ENCODE assay signal across 8 cellular contexts in the genomic region with DNA sequence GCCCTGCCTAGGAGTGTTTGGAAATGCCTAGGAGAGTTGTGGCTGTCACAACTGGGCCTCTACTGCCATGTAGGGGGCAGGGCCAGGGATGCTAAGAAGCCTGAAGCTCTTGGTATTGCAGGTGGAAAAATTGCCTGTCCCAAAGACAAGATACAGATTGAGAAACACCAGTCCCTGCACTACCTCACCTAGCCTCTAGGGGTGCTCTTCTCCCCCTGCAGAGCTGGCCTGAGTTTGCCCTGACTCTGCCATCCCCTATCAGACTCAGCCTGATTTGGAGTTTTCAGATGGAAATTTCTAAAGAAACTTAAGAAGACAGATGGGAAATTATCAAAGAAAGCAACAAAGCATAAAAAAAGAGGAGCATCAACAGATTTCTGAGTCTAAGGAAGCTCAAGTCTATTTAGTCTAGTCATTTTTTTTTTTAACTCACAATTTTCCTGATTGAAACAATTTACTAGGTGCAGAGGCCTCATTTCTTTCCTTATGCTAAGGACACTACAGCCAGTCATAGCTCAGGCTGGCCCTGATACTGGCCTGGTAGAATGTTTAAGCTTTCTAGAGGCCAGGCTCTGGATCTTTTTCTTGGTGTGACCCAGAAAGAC.
DNase-seq lines count a peak whose midpoint lies in the region; ATAC-seq and TF ChIP-seq lines count a peak whose summit lies in the region.

No MANE protein-coding gene starts in this region.

- H3K79me2 ChIP-seq in OCI-LY7 (ENCODE audit: insufficient read depth, low read depth, low read length) (no peaks in the 10 kb centered on the region), parathyroid adenoma (no peaks in the 10 kb centered on the region)

- no peaks in the 10 kb centered on the region for H3K36me3 Mint-ChIP-seq in activated T-cell treated with anti-CD3 and anti-CD28 coated beads, Interleukin-2, amount 50 U/mL, for 4 hours (ENCODE audit: insufficient read depth)

- no peaks in the 10 kb centered on the region for H3K9me3 Mint-ChIP-seq in activated T-cell treated with anti-CD3 and anti-CD28 coated beads, Interleukin-2, amount 50 U/mL, for 4 hours

- intact Hi-C loops in OCI-LY7 (cut with micrococcal nuclease; ENCODE audit: unreplicated experiment): no loop called here

- H3K4me1 Mint-ChIP-seq in activated T-cell treated with anti-CD3 and anti-CD28 coated beads, Interleukin-2, amount 50 U/mL, for 4 hours (ENCODE audit: low read depth): no peaks in the 10 kb centered on the region

- H3K4me3 ChIP-seq in HEK293 (ENCODE audit: low read depth, low read length): no peak overlapping the region
- no peak overlapping the region for H3K4me3 ChIP-seq in OCI-LY7 (ENCODE audit: low read depth, low read length, poor library complexity, severe bottlenecking)
- no peak overlapping the region for H3K4me3 ChIP-seq in parathyroid adenoma (ENCODE audit: low read depth, low read length)

- H3K27me3 ChIP-seq in foreskin keratinocyte (peaks cover 33% of the 10 kb centered on the region), parathyroid adenoma (ENCODE audit: control insufficient read depth, insufficient read depth, low read length) (no peaks in the 10 kb centered on the region)

- TF ChIP-seq CTCF in HEK293 (tag by site-specific recombination; IDR thresholded peaks at IDR 0.05): peak; percentile 45; the same call in 1 of the 2 replicates
- peak; percentile 95 for TF ChIP-seq CTCF in OCI-LY7 (conservative IDR thresholded peaks at IDR 0.05; ENCODE audit: low read length)
- TF ChIP-seq CTCF in foreskin keratinocyte (conservative IDR thresholded peaks at IDR 0.05): peak; percentile 78
- TF ChIP-seq CTCF in parathyroid adenoma (IDR thresholded peaks at IDR 0.05): peak; percentile 83

- BruUV-seq in OCI-LY7 (replicated peaks; lab: Mats Ljungman, UMichigan): no TSS peak

- CTCF ChIA-PET in HEK293 (lab: Yijun Ruan, JAX): interaction anchor here (0.6 to 3.9 kb wide), 44 partner anchors 9 to 697 kb away, joined by 3 to 49 read pairs (median 4); a partner anchor contains a TSS
- CTCF ChIA-PET in OCI-LY7 (lab: Charles Lee; ENCODE audit: unreplicated experiment): interaction anchor here (1.0 to 1.1 kb wide), 3 partner anchors 32 to 298 kb away, joined by 3 to 4 read pairs (median 3); no protein-coding TSS in a partner anchor

- no peaks in the 10 kb centered on the region for H3K4me1 ChIP-seq in HEK293 (ENCODE audit: control insufficient read depth, insufficient read depth, low read length)
- no peaks in the 10 kb centered on the region for H3K4me1 ChIP-seq in OCI-LY7 (ENCODE audit: insufficient read depth, low read length, poor library complexity, severe bottlenecking)
- H3K4me1 ChIP-seq in foreskin keratinocyte: no peaks in the 10 kb centered on the region
- H3K4me1 ChIP-seq in parathyroid adenoma: no peaks in the 10 kb centered on the region

- no peak overlapping the region for H3K4me3 Mint-ChIP-seq in activated T-cell treated with anti-CD3 and anti-CD28 coated beads, Interleukin-2, amount 50 U/mL, for 4 hours

- H3K9ac ChIP-seq in parathyroid adenoma: no peak overlapping the region

- no peaks in the 10 kb centered on the region for H3K9me2 ChIP-seq in OCI-LY7 (ENCODE audit: insufficient read depth, low read length)

- POLR2A ChIA-PET in HEK293 (lab: Yijun Ruan, JAX): no interaction called here
- POLR2A ChIA-PET in OCI-LY7 (lab: Charles Lee): no interaction called here

- no peaks in the 10 kb centered on the region for H4K20me1 ChIP-seq in OCI-LY7 (ENCODE audit: insufficient read depth, low read length)

- H2AFZ ChIP-seq in OCI-LY7 (ENCODE audit: low read length) (no peak overlapping the region), parathyroid adenoma (no peak overlapping the region)

- H3K36me3 ChIP-seq in HEK293 (ENCODE audit: control insufficient read depth in 2 of 2, insufficient read depth in 1 of 2, low read length in 2 of 2): no peaks in the 10 kb centered on the region
- H3K36me3 ChIP-seq in OCI-LY7 (ENCODE audit: insufficient read depth, low read length): no peaks in the 10 kb centered on the region
- no peaks in the 10 kb centered on the region for H3K36me3 ChIP-seq in parathyroid adenoma (ENCODE audit: control insufficient read depth, insufficient read depth, low read length)

- peaks cover 21% of the 10 kb centered on the region for H3K27me3 Mint-ChIP-seq in activated T-cell treated with anti-CD3 and anti-CD28 coated beads, Interleukin-2, amount 50 U/mL, for 4 hours (ENCODE audit: low read depth)

- H3K9me3 ChIP-seq in HEK293 (ENCODE audit: control insufficient read depth, insufficient read depth, low read depth, low read length) (no peaks in the 10 kb centered on the region), OCI-LY7 (ENCODE audit: low read length) (no peaks in the 10 kb centered on the region), parathyroid adenoma (ENCODE audit: control insufficient read depth, low read length) (no peaks in the 10 kb centered on the region)

- ATAC-seq in activated T-cell treated with anti-CD3 and anti-CD28 coated beads, Interleukin-2, amount 50 U/mL, for 4 hours: peak; percentile 62 to 79
- peak; percentile 56 for ATAC-seq in foreskin keratinocyte

- H3K4me2 ChIP-seq in OCI-LY7 (ENCODE audit: low read length) (no peak overlapping the region), parathyroid adenoma (ENCODE audit: low read length) (no peak overlapping the region)

- H3K27ac ChIP-seq in HEK293 (ENCODE audit: extremely low read depth, low read depth, low read length): no peak overlapping the region
- H3K27ac ChIP-seq in OCI-LY7 (ENCODE audit: low read depth, low read length, poor library complexity, severe bottlenecking): no peak overlapping the region
- no peak overlapping the region for H3K27ac ChIP-seq in foreskin keratinocyte
- H3K27ac ChIP-seq in parathyroid adenoma: no peak overlapping the region

- peak; percentile 57 for DNase-seq in CD1c-positive myeloid dendritic cell (ENCODE audit: extremely low spot score)
- DNase-seq in OCI-LY7 (ENCODE audit: low spot score): peak; percentile 67
- peak; percentile 40 for DNase-seq in activated T-cell treated with anti-CD3 and anti-CD28 coated beads, Interleukin-2, amount 50 U/mL, for 4 hours
- peak in 1 of 2 donors; percentile 23 for DNase-seq in foreskin keratinocyte
- DNase-seq in OCI-M2 (lab: John Stamatoyannopoulos, UW; ENCODE audit: unreplicated experiment): no peak
- no peak for DNase-seq in NK-92 (lab: John Stamatoyannopoulos, UW; ENCODE audit: unreplicated experiment)

TF ChIP-seq in HEK293, 187 proteins besides CTCF, POLR2A, EP300 and RAD21:
- peak; percentile 65 for TF ChIP-seq ZBTB17 (tag by site-specific recombination; IDR thresholded peaks at IDR 0.05)
- no peak for TF ChIP-seq ZNF423 (tag by site-specific recombination; IDR thresholded peaks at IDR 0.05)
- no peak for TF ChIP-seq ZNF530 (tag by site-specific recombination; IDR thresholded peaks at IDR 0.05; ENCODE audit: low read depth)
- TF ChIP-seq, protein P1, sequence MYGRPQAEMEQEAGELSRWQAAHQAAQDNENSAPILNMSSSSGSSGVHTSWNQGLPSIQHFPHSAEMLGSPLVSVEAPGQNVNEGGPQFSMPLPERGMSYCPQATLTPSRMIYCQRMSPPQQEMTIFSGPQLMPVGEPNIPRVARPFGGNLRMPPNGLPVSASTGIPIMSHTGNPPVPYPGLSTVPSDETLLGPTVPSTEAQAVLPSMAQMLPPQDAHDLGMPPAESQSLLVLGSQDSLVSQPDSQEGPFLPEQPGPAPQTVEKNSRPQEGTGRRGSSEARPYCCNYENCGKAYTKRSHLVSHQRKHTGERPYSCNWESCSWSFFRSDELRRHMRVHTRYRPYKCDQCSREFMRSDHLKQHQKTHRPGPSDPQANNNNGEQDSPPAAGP (tag by site-specific recombination; IDR thresholded peaks at IDR 0.05): no peak
- no peak for TF ChIP-seq MZF1 (tag by site-specific recombination; IDR thresholded peaks at IDR 0.05; ENCODE audit: borderline replicate concordance)
- TF ChIP-seq, protein P2, sequence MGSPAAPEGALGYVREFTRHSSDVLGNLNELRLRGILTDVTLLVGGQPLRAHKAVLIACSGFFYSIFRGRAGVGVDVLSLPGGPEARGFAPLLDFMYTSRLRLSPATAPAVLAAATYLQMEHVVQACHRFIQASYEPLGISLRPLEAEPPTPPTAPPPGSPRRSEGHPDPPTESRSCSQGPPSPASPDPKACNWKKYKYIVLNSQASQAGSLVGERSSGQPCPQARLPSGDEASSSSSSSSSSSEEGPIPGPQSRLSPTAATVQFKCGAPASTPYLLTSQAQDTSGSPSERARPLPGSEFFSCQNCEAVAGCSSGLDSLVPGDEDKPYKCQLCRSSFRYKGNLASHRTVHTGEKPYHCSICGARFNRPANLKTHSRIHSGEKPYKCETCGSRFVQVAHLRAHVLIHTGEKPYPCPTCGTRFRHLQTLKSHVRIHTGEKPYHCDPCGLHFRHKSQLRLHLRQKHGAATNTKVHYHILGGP (tag by site-specific recombination; IDR thresholded peaks at IDR 0.05): no peak
TF ChIP-seq in HEK293: peak in this region for 1.

Comparison
In these comparisons a context has a peak if more than half of its experiments do, and no peak if none do; other contexts are left out.
1. DNase-seq: peak in CD1c-positive myeloid dendritic cell (single experiment), OCI-LY7 (single experiment) and activated T-cell treated with anti-CD3 and anti-CD28 coated beads, Interleukin-2, amount 50 U/mL, for 4 hours (single experiment); none in OCI-M2 (single experiment) and NK-92 (single experiment).
2. CTCF ChIP-seq: peak in every context shown above with its lines; median percentile 95 in OCI-LY7; 83 in parathyroid adenoma; 78 in foreskin keratinocyte; 45 in HEK293.